Comparison of ENCODE assay signal across 8 cellular contexts in genomic region chr3:33787328-33788009, GRCh38. TPM values are rescaled to one million over a fixed set of nuclear protein-coding genes. Genes with fewer than 3 reads are reported as not detected.
A peak's percentile ranks its signal among the peaks of the same experiment; 100 is the strongest.
DNase-seq lines count a peak whose midpoint lies in the region; ATAC-seq and TF ChIP-seq lines count a peak whose summit lies in the region.

No MANE protein-coding gene starts in this region.

- ATAC-seq in GM21717 (IDR thresholded peaks at IDR 0.05; ENCODE audit: unreplicated experiment) = peak; percentile 79
- ATAC-seq in upper lobe of right lung = peak; percentile 91

- DNase-seq in EL (peak; percentile 68), KBM-7 (peak; percentile 80), SJCRH30 (peak; percentile 39 to 69), globus pallidus (ENCODE audit: low spot score) (peak; percentile 51), osteoblast (ENCODE audit: insufficient read length, low spot score, missing footprints) (no peak), upper lobe of right lung (peak; percentile 68)
- DNase-seq in activated naive CD4-positive, alpha-beta T cell treated with anti-CD3 and anti-CD28 coated beads for 36 hours = peak; percentile 74

- no peaks in the 10 kb centered on the region for H3K79me2 ChIP-seq in osteoblast (ENCODE audit: insufficient read depth, low read length)

- H3K27me3 Mint-ChIP-seq in activated naive CD4-positive, alpha-beta T cell treated with anti-CD3 and anti-CD28 coated beads for 36 hours (ENCODE audit: low read depth) = no peaks in the 10 kb centered on the region

- no peaks in the 10 kb centered on the region for H3K36me3 Mint-ChIP-seq in activated naive CD4-positive, alpha-beta T cell treated with anti-CD3 and anti-CD28 coated beads for 36 hours (ENCODE audit: low read depth)

- no peaks in the 10 kb centered on the region for H3K36me3 ChIP-seq in SJCRH30
- no peaks in the 10 kb centered on the region for H3K36me3 ChIP-seq in osteoblast (ENCODE audit: insufficient read depth, low read length)
- no peaks in the 10 kb centered on the region for H3K36me3 ChIP-seq in upper lobe of right lung

- H3K27ac ChIP-seq in SJCRH30 (no peak overlapping the region), osteoblast (ENCODE audit: low read depth, low read length) (no peak overlapping the region), upper lobe of right lung (no peak overlapping the region)

- no peaks in the 10 kb centered on the region for H4K20me1 ChIP-seq in osteoblast (ENCODE audit: insufficient read depth, low read length)

- peak overlapping the region; percentile 87 for H2AFZ ChIP-seq in osteoblast (ENCODE audit: low read length)

- H3K4me3 ChIP-seq in SJCRH30 (peak overlapping the region; percentile 39), osteoblast (ENCODE audit: insufficient read depth, low read length) (peak overlapping the region; percentile 57), upper lobe of right lung (peak overlapping the region; percentile 17)

- H3K9me3 ChIP-seq in SJCRH30 (replicated peaks) (no peaks in the 10 kb centered on the region), osteoblast (ENCODE audit: low read depth, low read length) (no peaks in the 10 kb centered on the region), upper lobe of right lung (no peaks in the 10 kb centered on the region)

- intact Hi-C loops in activated naive CD4-positive, alpha-beta T cell treated with anti-CD3 and anti-CD28 coated beads for 36 hours (cut with micrococcal nuclease) = loop anchor here (1.0 to 5.0 kb wide), 6 partner anchors 70 to 840 kb away; no protein-coding TSS in a partner anchor
- intact Hi-C loops in upper lobe of right lung (cut with DNase I) = loop anchor here (5.0 kb wide), 1 partner anchor 155 kb away; no protein-coding TSS in a partner anchor

- peak overlapping the region; percentile 48 for H3K4me3 Mint-ChIP-seq in activated naive CD4-positive, alpha-beta T cell treated with anti-CD3 and anti-CD28 coated beads for 36 hours

- H3K27me3 ChIP-seq in SJCRH30 (no peaks in the 10 kb centered on the region), osteoblast (ENCODE audit: insufficient read depth, low read length) (peaks cover 2% of the 10 kb centered on the region), upper lobe of right lung (no peaks in the 10 kb centered on the region)

- CTCF ChIA-PET in activated naive CD4-positive, alpha-beta T cell treated with anti-CD3 and anti-CD28 coated beads for 36 hours (lab: Charles Lee) = interaction anchor here (0.6 to 2.0 kb wide), 34 partner anchors 8 to 914 kb away, joined by 3 to 18 read pairs (median 4); partner anchors contain the start of gene PDCD6IP

- H3K4me1 Mint-ChIP-seq in activated naive CD4-positive, alpha-beta T cell treated with anti-CD3 and anti-CD28 coated beads for 36 hours (ENCODE audit: low read depth) = peaks cover 9% of the 10 kb centered on the region

- no peaks in the 10 kb centered on the region for H3K9me3 Mint-ChIP-seq in activated naive CD4-positive, alpha-beta T cell treated with anti-CD3 and anti-CD28 coated beads for 36 hours

- no peaks in the 10 kb centered on the region for H3K4me1 ChIP-seq in SJCRH30
- H3K4me1 ChIP-seq in osteoblast (ENCODE audit: insufficient read depth, low read length) = peaks cover 4% of the 10 kb centered on the region
- H3K4me1 ChIP-seq in upper lobe of right lung = no peaks in the 10 kb centered on the region

- TF ChIP-seq CTCF in osteoblast (IDR thresholded peaks at IDR 0.05; ENCODE audit: extremely low read depth, low read depth, low read length) (peak; percentile 87), upper lobe of right lung (IDR thresholded peaks at IDR 0.05) (peak; percentile 86)

- in situ Hi-C loops in KBM-7 (cut with MboI; ENCODE audit: low pct_unique_long_range_greater_than_20kb, low sequenced_read_pairs) = loop anchor here (25.0 kb wide), 2 partner anchors 150 to 675 kb away; partner anchors contain the start of gene CRTAP

- H3K27ac Mint-ChIP-seq in activated naive CD4-positive, alpha-beta T cell treated with anti-CD3 and anti-CD28 coated beads for 36 hours = no peak overlapping the region

- H3K4me2 ChIP-seq in osteoblast (ENCODE audit: insufficient read depth, low read length) = peak overlapping the region; percentile 77

RNA-seq across cellular contexts. Expression of gene PDCD6IP, which starts 11.0 kb away (rescaled TPM):
- total RNA-seq in SJCRH30 (2014; rRNA removed; shearing (Covaris generic)) = 44.1 and 49.9 TPM in 2 replicates
- 100 to 1,000 TPM; 126 to 127 TPM for total RNA-seq in activated naive CD4-positive, alpha-beta T cell treated with anti-CD3 and anti-CD28 coated beads for 36 hours
- total RNA-seq in osteoblast (251 and 283 TPM in 2 replicates), upper lobe of right lung (266 TPM)
